Comparison of ENCODE assay signal across 16 cellular contexts in genomic region chr3:64300790-64301423, GRCh38.
DNase-seq lines count a peak whose midpoint lies in the region; ATAC-seq and TF ChIP-seq lines count a peak whose summit lies in the region.
"Had no signal": no experiment of that assay in that cellular context is flagged by ENCODE, and none has a peak within 500 bp of the region (broad histone marks: within the 10 kb centered on the region; RNA-seq: fewer than 3 reads in every experiment).

No MANE protein-coding gene starts in this region.

- H3K27me3 ChIP-seq in gastroesophageal sphincter (no peaks in the 10 kb centered on the region), spleen (replicated peaks in 1 of 7) (no peaks in the 10 kb centered on the region)
- H3K27me3 ChIP-seq: cardiac muscle cell had no signal

- TF ChIP-seq CTCF in gastroesophageal sphincter (IDR thresholded peaks at IDR 0.05) (no peak), spleen (IDR thresholded peaks at IDR 0.05 in 8 of 11, conservative IDR thresholded peaks at IDR 0.05 in 3 of 11) (no peak)

- ATAC-seq in Right ventricle myocardium superior (ENCODE audit: poor library complexity) = peak; percentile 85
- peak; percentile 46 for ATAC-seq in gastroesophageal sphincter
- no peak for ATAC-seq in HG03354 (IDR thresholded peaks at IDR 0.05; ENCODE audit: poor library complexity, severe bottlenecking, unreplicated experiment)
- ATAC-seq: A549 had no signal

- H3K9me3 ChIP-seq in gastroesophageal sphincter = peaks cover 0 to 9% (median 0%) of the 10 kb centered on the region in 3 donors
- H3K9me3 ChIP-seq in spleen = peaks cover 0 to 24% (median 17%) of the 10 kb centered on the region in 8 donors

- H3K4me1 ChIP-seq in gastroesophageal sphincter = peaks cover 0 to under 1% (median 0%) of the 10 kb centered on the region in 3 donors
- H3K4me1 ChIP-seq in spleen = no peaks in the 10 kb centered on the region
- H3K4me1 ChIP-seq: A549 had no signal

- no peak for TF ChIP-seq EP300 in gastroesophageal sphincter (IDR thresholded peaks at IDR 0.05)

- H3K36me3 ChIP-seq in gastroesophageal sphincter = no peaks in the 10 kb centered on the region
- no peaks in the 10 kb centered on the region for H3K36me3 ChIP-seq in spleen
- H3K36me3 ChIP-seq: cardiac muscle cell had no signal

- intact Hi-C loops in Right ventricle myocardium superior (cut with DNase I) = no loop called here
- intact Hi-C loops in cardiac septum (cut with DNase I) = no loop called here
- intact Hi-C loops in spleen (cut with DNase I; ENCODE audit: low total_unique reads) = no loop called here

- TF ChIP-seq POLR2A in gastroesophageal sphincter (IDR thresholded peaks at IDR 0.05) (no peak), spleen (IDR thresholded peaks at IDR 0.05) (no peak)

- 36% methylated on average over 1 of the region's 1 CpG for WGBS in gastroesophageal sphincter (ENCODE audit: low coverage in 1 of 2), 2 donors
- 66 to 76% (median 69%) methylated on average over 1 of the region's 1 CpG for WGBS in spleen, 5 donors

- H3K27ac ChIP-seq in gastroesophageal sphincter (no peak overlapping the region), spleen (no peak overlapping the region)
- H3K27ac ChIP-seq: A549, cardiac muscle cell had no signal

- DNase-seq in Right ventricle myocardium superior (no peak), cardiac septum (ENCODE audit: low spot score) (no peak), astrocyte of the hippocampus (ENCODE audit: low read depth, low spot score) (peak; percentile 58), NCI-H345 (lab: John Stamatoyannopoulos, UW) (no peak), HT-29 (ENCODE audit: low spot score) (no peak), spleen (no peak)
- DNase-seq: activated B cell treated with CpG ODN at 0.5 μM for 24 hours; activated gamma-delta T cell; effector memory CD4-positive, alpha-beta T cell; kidney glomerular epithelial cell; NCI-H2029 treated with DMSO at 0.1 percent for 48 hours; NCI-H526 treated with DMSO at 0.1 percent for 48 hours had no signal

- H3K4me3 ChIP-seq in gastroesophageal sphincter (no peak overlapping the region), spleen (no peak overlapping the region)
- H3K4me3 ChIP-seq: A549, cardiac muscle cell had no signal
